8 cellular contexts compared by ENCODE assay signal in genomic region chr5:80569961-80570786, GRCh38. TPM values are rescaled to one million over a fixed set of nuclear protein-coding genes. Genes with fewer than 3 reads are reported as not detected.
DNase-seq lines count a peak whose midpoint lies in the region; ATAC-seq lines count a peak whose summit lies in the region.

Gene ANKRD34B (minus strand): TSS chr5:80570280. CDS start chr5:80560019, 10,261 bp downstream.

- peaks cover 51% of the 10 kb centered on the region for H3K27me3 ChIP-seq in iPS-15b (ENCODE audit: control insufficient read depth, insufficient read depth, low read length)

- H3K27me3 Mint-ChIP-seq in IgD-negative memory B cell = peaks cover 59% of the 10 kb centered on the region

- no peaks in the 10 kb centered on the region for H3K9me3 ChIP-seq in iPS-15b (ENCODE audit: control insufficient read depth, insufficient read depth, low read length)

- H3K27ac Mint-ChIP-seq in IgD-negative memory B cell = no peak within 1 kb of the TSS
- peak within 1 kb of the TSS in 1 of 2 donors; percentile 29 for H3K27ac Mint-ChIP-seq in activated naive CD4-positive, alpha-beta T cell treated with anti-CD3 and anti-CD28 coated beads, Interleukin-2, amount 50 U/mL, for 72 hours

- H3K36me3 Mint-ChIP-seq in IgD-negative memory B cell = no peaks in the 10 kb centered on the region
- no peaks in the 10 kb centered on the region for H3K36me3 Mint-ChIP-seq in activated naive CD4-positive, alpha-beta T cell treated with anti-CD3 and anti-CD28 coated beads, Interleukin-2, amount 50 U/mL, for 72 hours

- peak within 1 kb of the TSS; percentile 24 for H3K9ac ChIP-seq in iPS-15b (ENCODE audit: low read depth, low read length)

- H3K36me3 ChIP-seq in iPS-15b (ENCODE audit: control insufficient read depth, insufficient read depth, low read length) = no peaks in the 10 kb centered on the region

- H3K9me3 Mint-ChIP-seq in IgD-negative memory B cell = peaks cover 0 to 2% (median 0%) of the 10 kb centered on the region in 3 donors
- H3K9me3 Mint-ChIP-seq in activated naive CD4-positive, alpha-beta T cell treated with anti-CD3 and anti-CD28 coated beads, Interleukin-2, amount 50 U/mL, for 72 hours = no peaks in the 10 kb centered on the region

- peaks cover 2 to 9% (median 5%) of the 10 kb centered on the region in 3 donors for H3K4me1 Mint-ChIP-seq in IgD-negative memory B cell

- H3K4me1 ChIP-seq in iPS-15b (ENCODE audit: control insufficient read depth, insufficient read depth, low read length) = peaks cover 2% of the 10 kb centered on the region

- H3K4me3 Mint-ChIP-seq in IgD-negative memory B cell = peak within 1 kb of the TSS; percentile 32 to 89 (median 80)

- peak within 1 kb of the TSS; percentile 67 for H3K4me3 ChIP-seq in iPS-15b (ENCODE audit: low read depth, low read length)

- DNase-seq in DMS53 (lab: John Stamatoyannopoulos, UW) (peak; percentile 75), DMS53 treated with DMSO at 0.1 percent for 48 hours (lab: John Stamatoyannopoulos, UW; ENCODE audit: unreplicated experiment) (no peak), medulla oblongata (ENCODE audit: extremely low spot score) (no peak)
- DNase-seq in activated naive CD4-positive, alpha-beta T cell treated with anti-CD3 and anti-CD28 coated beads, Interleukin-2, amount 50 U/mL, for 72 hours (ENCODE audit: low spot score in 2 of 2) = peak in 1 of 2 donors; percentile 60
- peak; percentile 71 for DNase-seq in stimulated activated CD4-positive, alpha-beta T cell treated with anti-CD3 and anti-CD28 coated beads, Interleukin-15, amount 100 ng/mL, for 24 hours

- ATAC-seq in activated naive CD4-positive, alpha-beta T cell treated with anti-CD3 and anti-CD28 coated beads, Interleukin-2, amount 50 U/mL, for 72 hours = peak; percentile 14 to 85
- no peak for ATAC-seq in GM21381 (IDR thresholded peaks at IDR 0.05; ENCODE audit: unreplicated experiment)

RNA-seq across cellular contexts. Expression of gene ANKRD34B, which starts in this region (rescaled TPM):
- not detected for polyA plus RNA-seq in IgD-negative memory B cell
- under 1 TPM in 1 of 2 donors, not detected in 1; 0.25 TPM for total RNA-seq in activated naive CD4-positive, alpha-beta T cell treated with anti-CD3 and anti-CD28 coated beads, Interleukin-2, amount 50 U/mL, for 72 hours

Comparison
In these comparisons a context has a peak if more than half of its experiments do, and no peak if none do; other contexts are left out.
1. DNase-seq: peak in DMS53 (single experiment) and stimulated activated CD4-positive, alpha-beta T cell treated with anti-CD3 and anti-CD28 coated beads, Interleukin-15, amount 100 ng/mL, for 24 hours (single experiment); none in DMS53 treated with DMSO at 0.1 percent for 48 hours (single experiment) and medulla oblongata (single experiment).
2. Peak in ATAC-seq in activated naive CD4-positive, alpha-beta T cell treated with anti-CD3 and anti-CD28 coated beads, Interleukin-2, amount 50 U/mL, for 72 hours; RNA of the gene not detected or under 1 TPM.